ENCODE assay signal across 10 cellular contexts in genomic region chr11:2113776-2114175, GRCh38. TPM values are rescaled to one million over a fixed set of nuclear protein-coding genes. Genes with fewer than 3 reads are reported as not detected.
"Had no signal": no experiment of that assay in that cellular context is flagged by ENCODE, and none has a peak within 500 bp of the region (broad histone marks: within the 10 kb centered on the region; RNA-seq: fewer than 3 reads in every experiment).

No MANE protein-coding gene starts in this region.

- H3K27ac Mint-ChIP-seq: HFFc6 had no signal

- ATAC-seq: HCT116, K562 had no signal

- H3K4me3 Mint-ChIP-seq: HFFc6 had no signal

- H3K27ac ChIP-seq: GM23248 had no signal

- H3K4me3 ChIP-seq: GM23248, HAP-1, K562 had no signal

- H3K36me3 ChIP-seq: HAP-1 had no signal

- H2AFZ ChIP-seq: GM23248 had no signal

- DNase-seq: GM23248, GOT3, H7, HFFc6, IMR-90 had no signal

- H3K4me1 ChIP-seq: HAP-1 had no signal

RNA-seq across cellular contexts. Expression of gene IGF2, which starts 25.4 kb away (rescaled TPM):
- total RNA-seq: GM23248 had no signal

RNA-seq across cellular contexts. Expression of gene INS, which starts 47.2 kb away (rescaled TPM):
- total RNA-seq: GM23248, H4, H7, HFFc6, HT-29, IMR-90, K562 had no signal

RNA-seq across cellular contexts. Expression of gene TH, which starts 57.8 kb away (rescaled TPM):
- total RNA-seq: GM23248, H4, H7, HFFc6, IMR-90, K562 had no signal
